In genomic region chr3:45223889-45224730, GRCh38 we compare ENCODE assay signal across 9 cellular contexts. TPM values are rescaled to one million over a fixed set of nuclear protein-coding genes. Genes with fewer than 3 reads are reported as not detected.
DNase-seq lines count a peak whose midpoint lies in the region; ATAC-seq and TF ChIP-seq lines count a peak whose summit lies in the region.
"Had no signal": no experiment of that assay in that cellular context is flagged by ENCODE, and none has a peak within 500 bp of the region (broad histone marks: within the 10 kb centered on the region; RNA-seq: fewer than 3 reads in every experiment).

No MANE protein-coding gene starts in this region.

- no peaks in the 10 kb centered on the region for H3K36me3 Mint-ChIP-seq in activated naive CD4-positive, alpha-beta T cell treated with anti-CD3 and anti-CD28 coated beads for 36 hours (ENCODE audit: low read depth)
- peaks cover 0 to 5% of the 10 kb centered on the region in 2 donors for H3K36me3 Mint-ChIP-seq in activated naive CD4-positive, alpha-beta T cell treated with anti-CD3 and anti-CD28 coated beads, Interleukin-2, amount 50 U/mL, for 72 hours
- no peaks in the 10 kb centered on the region for H3K36me3 Mint-ChIP-seq in activated T-helper 1 cell treated with anti-CD3 and anti-CD28 coated beads, Interleukin-12 subunit alpha, Interleukin-12 subunit beta, Interleukin-2, Interleukin-4 antibody, amounts not matched to agents 30 ng/mL and 10 ng/mL and 1 ng/mL, durations not matched to agents 14 hours and 24 hours and 36 hours (ENCODE audit: low read depth)

- no peaks in the 10 kb centered on the region for H3K9me3 ChIP-seq in iPS-15b (ENCODE audit: control insufficient read depth, insufficient read depth, low read length)
- no peaks in the 10 kb centered on the region for H3K9me3 ChIP-seq in thoracic aorta

- H3K27ac ChIP-seq in thoracic aorta = no peak overlapping the region
- H3K27ac ChIP-seq: epithelial cell of prostate had no signal

- H3K4me1 ChIP-seq in iPS-15b (ENCODE audit: control insufficient read depth, insufficient read depth, low read length) (peaks cover 7% of the 10 kb centered on the region), thoracic aorta (ENCODE audit: control insufficient read depth in 1 of 2, low read depth in 2 of 2) (peaks cover 9 to 20% of the 10 kb centered on the region in 2 donors)

- H3K36me3 ChIP-seq in iPS-15b (ENCODE audit: control insufficient read depth, insufficient read depth, low read length) = no peaks in the 10 kb centered on the region
- H3K36me3 ChIP-seq in thoracic aorta = no peaks in the 10 kb centered on the region

- H3K9ac ChIP-seq in iPS-15b (ENCODE audit: low read depth, low read length) = no peak overlapping the region

- H3K4me3 Mint-ChIP-seq in activated naive CD4-positive, alpha-beta T cell treated with anti-CD3 and anti-CD28 coated beads for 36 hours = peak overlapping the region; percentile 13
- peak overlapping the region; percentile 72 for H3K4me3 Mint-ChIP-seq in activated T-helper 1 cell treated with anti-CD3 and anti-CD28 coated beads, Interleukin-12 subunit alpha, Interleukin-12 subunit beta, Interleukin-2, Interleukin-4 antibody, amounts not matched to agents 30 ng/mL and 10 ng/mL and 1 ng/mL, durations not matched to agents 14 hours and 24 hours and 36 hours

- peak; percentile 17 for DNase-seq in activated naive CD4-positive, alpha-beta T cell treated with anti-CD3 and anti-CD28 coated beads for 36 hours
- no peak for DNase-seq in activated naive CD4-positive, alpha-beta T cell treated with anti-CD3 and anti-CD28 coated beads, Interleukin-2, amount 50 U/mL, for 72 hours (ENCODE audit: low spot score in 2 of 2)
- no peak for DNase-seq in activated T-helper 1 cell treated with anti-CD3 and anti-CD28 coated beads, Interleukin-12 subunit alpha, Interleukin-12 subunit beta, Interleukin-2, Interleukin-4 antibody, amounts not matched to agents 30 ng/mL and 10 ng/mL and 1 ng/mL, durations not matched to agents 14 hours and 24 hours and 36 hours (ENCODE audit: low spot score)
- DNase-seq in thoracic aorta (ENCODE audit: low spot score) (no peak), NCI-H1417 treated with DMSO at 0.1 percent for 48 hours (lab: John Stamatoyannopoulos, UW) (no peak), NK-92 (lab: John Stamatoyannopoulos, UW; ENCODE audit: unreplicated experiment) (no peak)
- DNase-seq in effector CD8-positive, alpha-beta T cell (lab: John Stamatoyannopoulos, UW) = no peak

- H3K4me3 ChIP-seq in iPS-15b (ENCODE audit: low read depth, low read length) (peak overlapping the region; percentile 83), thoracic aorta (peak overlapping the region; percentile 74)

- no peak for TF ChIP-seq CTCF in thoracic aorta (IDR thresholded peaks at IDR 0.05)

- H3K27me3 Mint-ChIP-seq in activated naive CD4-positive, alpha-beta T cell treated with anti-CD3 and anti-CD28 coated beads for 36 hours (ENCODE audit: low read depth) = peaks cover 57% of the 10 kb centered on the region
- H3K27me3 Mint-ChIP-seq in activated T-helper 1 cell treated with anti-CD3 and anti-CD28 coated beads, Interleukin-12 subunit alpha, Interleukin-12 subunit beta, Interleukin-2, Interleukin-4 antibody, amounts not matched to agents 30 ng/mL and 10 ng/mL and 1 ng/mL, durations not matched to agents 14 hours and 24 hours and 36 hours (ENCODE audit: insufficient read depth) = peaks cover 71% of the 10 kb centered on the region

- CTCF ChIA-PET in activated naive CD4-positive, alpha-beta T cell treated with anti-CD3 and anti-CD28 coated beads for 36 hours (lab: Charles Lee) = interaction anchor here (0.6 to 1.7 kb wide), 7 partner anchors 11 to 432 kb away, joined by 3 to 5 read pairs (median 3); no protein-coding TSS in a partner anchor

- ATAC-seq in activated naive CD4-positive, alpha-beta T cell treated with anti-CD3 and anti-CD28 coated beads, Interleukin-2, amount 50 U/mL, for 72 hours = no peak
- no peak for ATAC-seq in thoracic aorta (ENCODE audit: insufficient number of reproducible peaks, low FRiP score, low read depth)

- intact Hi-C loops in activated naive CD4-positive, alpha-beta T cell treated with anti-CD3 and anti-CD28 coated beads for 36 hours (cut with micrococcal nuclease) = loop anchor here (2.0 kb wide), 1 partner anchor 275 kb away; no protein-coding TSS in a partner anchor
- intact Hi-C loops in activated T-helper 1 cell treated with anti-CD3 and anti-CD28 coated beads, Interleukin-12 subunit alpha, Interleukin-12 subunit beta, Interleukin-2, Interleukin-4 antibody, amounts not matched to agents 30 ng/mL and 10 ng/mL and 1 ng/mL, durations not matched to agents 14 hours and 24 hours and 36 hours (cut with micrococcal nuclease) = no loop called here

- H3K4me1 Mint-ChIP-seq in activated naive CD4-positive, alpha-beta T cell treated with anti-CD3 and anti-CD28 coated beads for 36 hours (ENCODE audit: low read depth) = peaks cover 10% of the 10 kb centered on the region
- peaks cover 17% of the 10 kb centered on the region for H3K4me1 Mint-ChIP-seq in activated T-helper 1 cell treated with anti-CD3 and anti-CD28 coated beads, Interleukin-12 subunit alpha, Interleukin-12 subunit beta, Interleukin-2, Interleukin-4 antibody, amounts not matched to agents 30 ng/mL and 10 ng/mL and 1 ng/mL, durations not matched to agents 14 hours and 24 hours and 36 hours (ENCODE audit: low read depth)

- no peak overlapping the region for H3K27ac Mint-ChIP-seq in activated naive CD4-positive, alpha-beta T cell treated with anti-CD3 and anti-CD28 coated beads for 36 hours
- no peak overlapping the region for H3K27ac Mint-ChIP-seq in activated naive CD4-positive, alpha-beta T cell treated with anti-CD3 and anti-CD28 coated beads, Interleukin-2, amount 50 U/mL, for 72 hours
- H3K27ac Mint-ChIP-seq in activated T-helper 1 cell treated with anti-CD3 and anti-CD28 coated beads, Interleukin-12 subunit alpha, Interleukin-12 subunit beta, Interleukin-2, Interleukin-4 antibody, amounts not matched to agents 30 ng/mL and 10 ng/mL and 1 ng/mL, durations not matched to agents 14 hours and 24 hours and 36 hours = peak overlapping the region; percentile 70

- H3K27me3 ChIP-seq in iPS-15b (ENCODE audit: control insufficient read depth, insufficient read depth, low read length) = peaks cover 4% of the 10 kb centered on the region
- H3K27me3 ChIP-seq in thoracic aorta (replicated peaks; ENCODE audit: insufficient read depth) = peaks cover 6% of the 10 kb centered on the region

- no peaks in the 10 kb centered on the region for H3K9me3 Mint-ChIP-seq in activated naive CD4-positive, alpha-beta T cell treated with anti-CD3 and anti-CD28 coated beads for 36 hours
- no peaks in the 10 kb centered on the region for H3K9me3 Mint-ChIP-seq in activated naive CD4-positive, alpha-beta T cell treated with anti-CD3 and anti-CD28 coated beads, Interleukin-2, amount 50 U/mL, for 72 hours
- H3K9me3 Mint-ChIP-seq in activated T-helper 1 cell treated with anti-CD3 and anti-CD28 coated beads, Interleukin-12 subunit alpha, Interleukin-12 subunit beta, Interleukin-2, Interleukin-4 antibody, amounts not matched to agents 30 ng/mL and 10 ng/mL and 1 ng/mL, durations not matched to agents 14 hours and 24 hours and 36 hours = no peaks in the 10 kb centered on the region

RNA-seq across cellular contexts. Expression of gene TMEM158, which starts 2.0 kb away (rescaled TPM):
- total RNA-seq in activated naive CD4-positive, alpha-beta T cell treated with anti-CD3 and anti-CD28 coated beads for 36 hours = not detected
- not detected for total RNA-seq in activated naive CD4-positive, alpha-beta T cell treated with anti-CD3 and anti-CD28 coated beads, Interleukin-2, amount 50 U/mL, for 72 hours
- 0.26 and 0.61 TPM in 2 replicates for total RNA-seq in activated T-helper 1 cell treated with anti-CD3 and anti-CD28 coated beads, Interleukin-12 subunit alpha, Interleukin-12 subunit beta, Interleukin-2, Interleukin-4 antibody, amounts not matched to agents 30 ng/mL and 10 ng/mL and 1 ng/mL, durations not matched to agents 14 hours and 24 hours and 36 hours
- 1 to 10 TPM in 1 of 2 donors, under 1 TPM in 1; 0.41 to 2.2 TPM for total RNA-seq in thoracic aorta
